In genomic region chr4:3949916-3950315, GRCh38 we compare ENCODE assay signal across 8 cellular contexts.
DNase-seq lines count a peak whose midpoint lies in the region; TF ChIP-seq lines count a peak whose summit lies in the region.
"Not testable (repeated sequence)": the region's sequence is repeated elsewhere in the genome, so short reads cannot be mapped to it uniquely, and the experiment has no call there.

No MANE protein-coding gene starts in this region.

- H3K9me3 ChIP-seq in SJCRH30 (replicated peaks); esophagus muscularis mucosa: not testable (repeated sequence)

- H3K27me3 ChIP-seq in SJCRH30, esophagus muscularis mucosa: not testable (repeated sequence)

- DNase-seq in AG08395 (ENCODE audit: low spot score) (peak; percentile 21), M059J (ENCODE audit: low read depth) (peak; percentile 56), SJCRH30 (peak; percentile 62 to 67), amniotic epithelial cell (ENCODE audit: low read depth) (peak; percentile 40), iris pigment epithelial cell (ENCODE audit: low read depth) (peak; percentile 49), progenitor cell of endocrine pancreas (ENCODE audit: low spot score, unreplicated experiment) (peak; percentile 39)
- not testable (repeated sequence) for DNase-seq in GM10266 (ENCODE audit: extremely low spot score); esophagus muscularis mucosa (ENCODE audit: extremely low spot score)

- not testable (repeated sequence) for H3K36me3 ChIP-seq in SJCRH30
- H3K36me3 ChIP-seq in esophagus muscularis mucosa: peaks cover 0 to 32% (median 12%) of the 10 kb centered on the region in 4 donors

- intact Hi-C loops in esophagus muscularis mucosa (cut with DNase I): not testable (repeated sequence)

- not testable (repeated sequence) for H3K4me3 Mint-ChIP-seq in progenitor cell of endocrine pancreas (ENCODE audit: low read depth)

- 67% methylated on average over 2 of the region's 5 CpGs for WGBS in esophagus muscularis mucosa

- not testable (repeated sequence) for H3K27ac ChIP-seq in SJCRH30; esophagus muscularis mucosa (replicated peaks in 1 of 4)

- TF ChIP-seq CTCF in GM10266 (IDR thresholded peaks at IDR 0.05; ENCODE audit: control insufficient read depth, insufficient read depth, low read depth, missing control alignments) (peak; percentile 49), esophagus muscularis mucosa (IDR thresholded peaks at IDR 0.05) (peak; percentile 13 to 44 (median 15)), progenitor cell of endocrine pancreas (IDR thresholded peaks at IDR 0.05; ENCODE audit: unreplicated experiment) (peak; percentile 57)

- not testable (repeated sequence) for TF ChIP-seq EP300 in esophagus muscularis mucosa (IDR thresholded peaks at IDR 0.05)

- not testable (repeated sequence) for H3K9me3 Mint-ChIP-seq in progenitor cell of endocrine pancreas (ENCODE audit: low read depth)

- H3K36me3 Mint-ChIP-seq in progenitor cell of endocrine pancreas (ENCODE audit: insufficient read depth): not testable (repeated sequence)

- H3K4me1 Mint-ChIP-seq in progenitor cell of endocrine pancreas (ENCODE audit: low read depth): not testable (repeated sequence)

- H3K4me3 ChIP-seq in SJCRH30, esophagus muscularis mucosa: not testable (repeated sequence)

- not testable (repeated sequence) for TF ChIP-seq POLR2A in esophagus muscularis mucosa (IDR thresholded peaks at IDR 0.05; ENCODE audit: low read depth)

- not testable (repeated sequence) for H3K4me1 ChIP-seq in SJCRH30, esophagus muscularis mucosa

- H3K27me3 Mint-ChIP-seq in progenitor cell of endocrine pancreas: not testable (repeated sequence)

- not testable (repeated sequence) for H3K27ac Mint-ChIP-seq in progenitor cell of endocrine pancreas
